ENCODE assay signal across 8 cellular contexts in the genomic region with DNA sequence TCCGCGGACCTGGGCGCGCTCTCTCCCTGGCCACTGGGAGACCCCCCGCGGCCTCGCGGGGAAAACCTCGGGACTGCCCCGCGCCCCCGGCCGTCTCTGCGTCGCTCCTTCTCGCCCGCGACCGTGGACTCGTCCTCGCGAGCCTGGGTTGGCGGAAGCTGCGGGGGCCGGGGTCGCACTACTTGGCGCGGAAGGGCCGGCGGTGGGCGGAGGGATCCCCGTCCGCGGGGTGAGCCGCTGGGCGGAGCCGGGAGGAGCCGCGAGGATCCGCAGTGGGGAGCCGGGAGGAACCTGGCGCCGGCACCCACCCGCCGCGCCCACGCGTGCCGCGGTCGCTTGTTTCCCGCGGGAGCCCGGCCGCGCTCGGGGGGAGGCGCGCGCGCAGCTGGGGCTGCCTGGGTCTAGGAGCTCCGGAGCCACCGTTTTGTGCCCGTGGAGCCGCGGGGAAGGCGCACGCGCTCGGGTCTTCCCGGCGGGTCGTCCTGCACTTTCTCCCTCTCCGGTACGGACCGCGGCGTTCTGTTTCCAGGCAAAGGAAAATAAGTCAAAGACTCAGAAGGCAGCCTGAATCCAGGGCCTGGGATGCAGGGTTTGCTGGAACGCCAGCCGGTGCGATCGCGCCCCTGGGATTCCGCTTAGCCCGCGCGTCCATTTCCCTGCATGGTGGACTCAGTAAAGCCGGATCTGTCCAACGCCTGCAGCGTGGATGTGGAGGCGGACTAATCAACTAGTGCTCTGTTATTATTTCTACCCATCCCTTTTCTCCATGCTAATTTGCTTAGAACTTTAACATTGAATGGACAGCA. TPM values are rescaled to one million over a fixed set of nuclear protein-coding genes. Genes with fewer than 3 reads are reported as not detected.
DNase-seq lines count a peak whose midpoint lies in the region; ATAC-seq, FAIRE-seq and TF ChIP-seq lines count a peak whose summit lies in the region.

No MANE protein-coding gene starts in this region.

- no peaks in the 10 kb centered on the region for H3K79me2 ChIP-seq in endothelial cell of umbilical vein (ENCODE audit: control insufficient read depth, insufficient read depth, low read length)

- CTCF ChIA-PET in endothelial cell of umbilical vein (lab: Charles Lee), result interaction anchor here (0.9 to 1.6 kb wide), 5 partner anchors 10 to 243 kb away, joined by 3 to 4 read pairs (median 3); no protein-coding TSS in a partner anchor

- peak overlapping the region; percentile 92 for H3K9ac ChIP-seq in endothelial cell of umbilical vein (replicated peaks; ENCODE audit: extremely low read depth, insufficient read depth, low read length)

- no peaks in the 10 kb centered on the region for H3K36me3 ChIP-seq in endothelial cell of umbilical vein (ENCODE audit: control insufficient read depth in 2 of 2, extremely low read depth in 1 of 2, insufficient read depth in 2 of 2, low read length in 2 of 2)

- H3K4me2 ChIP-seq in endothelial cell of umbilical vein (ENCODE audit: insufficient read depth, low read length), result peak overlapping the region; percentile 95

- POLR2A ChIA-PET in endothelial cell of umbilical vein (lab: Charles Lee), result interaction anchor here (0.7 kb wide), 1 partner anchor 260 kb away, joined by 3 read pairs; no protein-coding TSS in a partner anchor

- peak overlapping the region; percentile 91 for H3K27ac ChIP-seq in endothelial cell of umbilical vein (ENCODE audit: insufficient read depth, low read depth, low read length)

- TSS peak; percentile 78 for BruUV-seq in endothelial cell of umbilical vein (replicated peaks; lab: Mats Ljungman, UMichigan)

- intact Hi-C loops in endothelial cell of umbilical vein (cut with micrococcal nuclease), result loop anchor here (2.0 kb wide), 1 partner anchor 294 kb away; the partner anchor contains the start of gene ACTR3B

- dilution Hi-C loops in endothelial cell of umbilical vein (cut with MboI; ENCODE audit: extremely low pct_ligation_motif_present, low sequenced_read_pairs), result no loop called here

- no peaks in the 10 kb centered on the region for H3K27me3 ChIP-seq in endothelial cell of umbilical vein (ENCODE audit: control insufficient read depth in 2 of 2, insufficient read depth in 2 of 2, low read length in 2 of 2)
- no peaks in the 10 kb centered on the region for H3K27me3 ChIP-seq in mononuclear cell (ENCODE audit: insufficient read depth, low read length)

- H4K20me1 ChIP-seq in endothelial cell of umbilical vein (replicated peaks; ENCODE audit: control insufficient read depth, extremely low read depth, insufficient read depth, low read length), result no peaks in the 10 kb centered on the region

- H3K9me1 ChIP-seq in endothelial cell of umbilical vein (replicated peaks; ENCODE audit: control insufficient read depth, extremely low read depth, insufficient read depth, low read length), result no peaks in the 10 kb centered on the region

- H2AFZ ChIP-seq in endothelial cell of umbilical vein (ENCODE audit: low read depth, low read length), result peak overlapping the region; percentile 53

- H3K4me3 ChIP-seq in endothelial cell of umbilical vein (replicated peaks in 1 of 3; ENCODE audit: insufficient read depth in 1 of 3, low read depth in 1 of 3, low read length in 3 of 3) (peak overlapping the region; percentile 42 to 97 (median 69)), mononuclear cell (ENCODE audit: low read length) (peak overlapping the region; percentile 86)

- TF ChIP-seq CTCF in endothelial cell of umbilical vein (IDR thresholded peaks at IDR 0.05; ENCODE audit: extremely low read depth in 1 of 2, insufficient read depth in 1 of 2, low read depth in 1 of 2, low read length in 2 of 2), result no peak

- FAIRE-seq in endothelial cell of umbilical vein (lab: Jason Lieb, UNC), result peak; percentile 76

- peak; percentile 50 for TF ChIP-seq POLR2A in endothelial cell of umbilical vein (IDR thresholded peaks at IDR 0.05; ENCODE audit: low read depth, low read length)

- peak in 13 of 14 donors; percentile 13 to 89 (median 76) for DNase-seq in C1 segment of cervical spinal cord (lab: John Stamatoyannopoulos, UW)
- DNase-seq in NCI-H510A treated with DMSO at 0.1 percent for 48 hours (lab: John Stamatoyannopoulos, UW), result peak; percentile 23
- DNase-seq in activated CD8-positive, alpha-beta memory T cell treated with anti-CD3 and anti-CD28 coated beads for 48 hours (ENCODE audit: low read depth in 2 of 3, low spot score in 2 of 3), result peak; percentile 51 to 61 (median 58)
- DNase-seq in endothelial cell of umbilical vein (ENCODE audit: low read depth, low spot score), result peak; percentile 64
- peak; percentile 38 to 46 for DNase-seq in stimulated activated CD8-positive, alpha-beta memory T cell treated with anti-CD3 and anti-CD28 coated beads, Interleukin-2, amount 100 ng/mL, for 1 hour (ENCODE audit: low read depth in 2 of 2)

- ATAC-seq in GM18868 (IDR thresholded peaks at IDR 0.05; ENCODE audit: unreplicated experiment) (peak; percentile 34), HG03103 (IDR thresholded peaks at IDR 0.05; ENCODE audit: low read depth, unreplicated experiment) (peak; percentile 25)

- H3K4me1 ChIP-seq in endothelial cell of umbilical vein (ENCODE audit: control insufficient read depth, extremely low read depth, insufficient read depth, low read length) (peaks cover 12% of the 10 kb centered on the region), mononuclear cell (ENCODE audit: insufficient read depth, low read length) (peaks cover 28% of the 10 kb centered on the region)

- H3K9me3 ChIP-seq in endothelial cell of umbilical vein (replicated peaks; ENCODE audit: control insufficient read depth, insufficient read depth, low read length), result no peaks in the 10 kb centered on the region
- no peaks in the 10 kb centered on the region for H3K9me3 ChIP-seq in mononuclear cell (ENCODE audit: low read depth, low read length)

TF ChIP-seq in endothelial cell of umbilical vein, 7 proteins besides CTCF, POLR2A, EP300 and RAD21:
- TF ChIP-seq GATA2 (IDR thresholded peaks at IDR 0.05; ENCODE audit: insufficient read depth, insufficient read length, low read depth, low read length) (no peak), EZH2 (IDR thresholded peaks at IDR 0.05; ENCODE audit: borderline replicate concordance, low read depth, low read length, severe bottlenecking) (no peak), JUN (IDR thresholded peaks at IDR 0.05; ENCODE audit: borderline replicate concordance, insufficient read depth, insufficient read length, low read depth) (no peak), MYC (IDR thresholded peaks at IDR 0.05; ENCODE audit: low read depth, low read length) (no peak), MAX (IDR thresholded peaks at IDR 0.05; ENCODE audit: insufficient read depth, insufficient read length) (no peak), POLR2AphosphoS5 (IDR thresholded peaks at IDR 0.05; ENCODE audit: insufficient read depth, low read depth, low read length) (no peak)

RNA-seq across cellular contexts. Expression of gene KMT2C, which starts 28.7 kb away (rescaled TPM):
- 51.9 and 53.7 TPM in 2 replicates for total RNA-seq in endothelial cell of umbilical vein
- 6.9 and 8.0 TPM in 2 replicates for polyA plus RNA-seq in endothelial cell of umbilical vein
- 8.0 TPM in 2 replicates for polyA plus RNA-seq in endothelial cell of umbilical vein (2011; cell fraction: cytosol; rRNA removed)
- 38.0 and 41.7 TPM in 2 replicates for polyA plus RNA-seq in endothelial cell of umbilical vein (2011; cell fraction: nucleus; rRNA removed)
- 10.7 and 11.8 TPM in 2 replicates for polyA plus RNA-seq in endothelial cell of umbilical vein (2012)
- 64.9 and 81.2 TPM in 2 replicates for polyA minus RNA-seq in endothelial cell of umbilical vein
- 15.1 TPM for polyA minus RNA-seq in endothelial cell of umbilical vein (2011; cell fraction: cytosol; rRNA and poly(A)+ RNA removed)
- 117 and 157 TPM in 2 replicates for polyA minus RNA-seq in endothelial cell of umbilical vein (2011; cell fraction: nucleus; rRNA and poly(A)+ RNA removed)
- total RNA-seq in mononuclear cell, result 122 TPM

Comparison
In these comparisons a context has a peak if more than half of its experiments do, and no peak if none do; other contexts are left out.
1. Peak in every context shown above with its lines: DNase-seq, ATAC-seq, H3K4me3 ChIP-seq and H3K27ac ChIP-seq.
2. DNase-seq: peak in every context shown above with its lines; median percentile 76 in C1 segment of cervical spinal cord; 64 in endothelial cell of umbilical vein; 58 in activated CD8-positive, alpha-beta memory T cell treated with anti-CD3 and anti-CD28 coated beads for 48 hours; 42 in stimulated activated CD8-positive, alpha-beta memory T cell treated with anti-CD3 and anti-CD28 coated beads, Interleukin-2, amount 100 ng/mL, for 1 hour; 23 in NCI-H510A treated with DMSO at 0.1 percent for 48 hours.